21 cellular contexts compared by ENCODE assay signal in the genomic region with DNA sequence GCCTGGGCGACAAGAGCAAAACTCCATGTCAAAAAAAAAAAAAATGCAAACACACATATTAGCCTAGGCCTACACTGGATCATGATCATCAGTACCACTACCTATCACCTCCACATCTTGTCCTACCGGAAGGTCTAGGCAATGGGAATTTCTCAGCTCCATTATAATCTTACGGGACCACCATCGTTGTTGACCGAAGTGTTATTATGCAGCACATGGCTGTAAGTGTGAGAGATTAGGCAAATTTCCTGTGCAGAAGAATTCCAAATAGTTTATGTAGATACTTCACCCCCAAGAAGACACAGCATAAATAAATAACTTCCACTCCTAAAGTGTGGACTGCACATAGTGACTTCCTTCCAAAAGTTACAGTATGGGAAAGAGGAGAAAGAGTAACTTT. TPM values are rescaled to one million over a fixed set of nuclear protein-coding genes. Genes with fewer than 3 reads are reported as not detected.
"Had no signal": no experiment of that assay in that cellular context is flagged by ENCODE, and none has a peak within 500 bp of the region (broad histone marks: within the 10 kb centered on the region; RNA-seq: fewer than 3 reads in every experiment).

No MANE protein-coding gene starts in this region.

- DNase-seq: activated CD4-positive, alpha-beta T cell treated with anti-CD3 and anti-CD28 coated beads, Interleukin-2, amount 10 ng/mL, durations not matched to agents 24 days and 14 days; activated CD4-positive, alpha-beta T cell treated with anti-CD3 and anti-CD28 coated beads, Interleukin-2, amount 50 U/mL, for 48 hours; activated CD4-positive, CD25-positive, alpha-beta regulatory T cell treated with anti-CD3 and anti-CD28 coated beads, Interleukin-2, amount 50 U/mL, for 72 hours; activated CD8-positive, alpha-beta memory T cell treated with anti-CD3 and anti-CD28 coated beads, Interleukin-2, amount 10 ng/mL, durations not matched to agents 7 days and 5 days; activated effector memory CD4-positive, alpha-beta T cell treated with anti-CD3 and anti-CD28 coated beads, Interleukin-2, amount 50 U/mL, for 16 hours; activated naive CD4-positive, alpha-beta T cell treated with anti-CD3 and anti-CD28 coated beads for 36 hours; activated T-cell treated with anti-CD3 and anti-CD28 coated beads, Interleukin-2, amount 50 U/mL, for 24 hours; MG63; MV-4-11; NCI-H1092 treated with DMSO at 0.1 percent for 48 hours; NCI-H1417 treated with DMSO at 0.1 percent for 48 hours; NCI-H1694 treated with DMSO at 0.1 percent for 48 hours; NCI-H2029 treated with DMSO at 0.1 percent for 48 hours; NCI-H345; NCI-H510A; NCI-H526 treated with DMSO at 0.1 percent for 48 hours; Right ventricle myocardium superior; RPMI8226 had no signal

- H3K27me3 ChIP-seq: MG63 had no signal

- H3K4me3 ChIP-seq: MG63 had no signal

- H3K36me3 ChIP-seq: MG63 had no signal

RNA-seq across cellular contexts. Expression of gene KIAA1755, which starts 16.8 kb away (rescaled TPM):
- total RNA-seq: activated CD4-positive, alpha-beta T cell treated with anti-CD3 and anti-CD28 coated beads, Interleukin-2, amount 10 ng/mL, durations not matched to agents 24 days and 14 days; activated CD8-positive, alpha-beta memory T cell treated with anti-CD3 and anti-CD28 coated beads, Interleukin-2, amount 10 ng/mL, durations not matched to agents 7 days and 5 days; activated naive CD4-positive, alpha-beta T cell treated with anti-CD3 and anti-CD28 coated beads for 36 hours; OCI-LY7; SK-MEL-5 had no signal

RNA-seq across cellular contexts. Expression of gene BPI, which starts 26.7 kb away (rescaled TPM):
- total RNA-seq: activated CD4-positive, alpha-beta T cell treated with anti-CD3 and anti-CD28 coated beads, Interleukin-2, amount 10 ng/mL, durations not matched to agents 24 days and 14 days; activated CD8-positive, alpha-beta memory T cell treated with anti-CD3 and anti-CD28 coated beads, Interleukin-2, amount 10 ng/mL, durations not matched to agents 7 days and 5 days; activated naive CD4-positive, alpha-beta T cell treated with anti-CD3 and anti-CD28 coated beads for 36 hours; OCI-LY7; SK-MEL-5; WTC11 had no signal
